2 cellular contexts compared by ENCODE assay signal in the genomic region with DNA sequence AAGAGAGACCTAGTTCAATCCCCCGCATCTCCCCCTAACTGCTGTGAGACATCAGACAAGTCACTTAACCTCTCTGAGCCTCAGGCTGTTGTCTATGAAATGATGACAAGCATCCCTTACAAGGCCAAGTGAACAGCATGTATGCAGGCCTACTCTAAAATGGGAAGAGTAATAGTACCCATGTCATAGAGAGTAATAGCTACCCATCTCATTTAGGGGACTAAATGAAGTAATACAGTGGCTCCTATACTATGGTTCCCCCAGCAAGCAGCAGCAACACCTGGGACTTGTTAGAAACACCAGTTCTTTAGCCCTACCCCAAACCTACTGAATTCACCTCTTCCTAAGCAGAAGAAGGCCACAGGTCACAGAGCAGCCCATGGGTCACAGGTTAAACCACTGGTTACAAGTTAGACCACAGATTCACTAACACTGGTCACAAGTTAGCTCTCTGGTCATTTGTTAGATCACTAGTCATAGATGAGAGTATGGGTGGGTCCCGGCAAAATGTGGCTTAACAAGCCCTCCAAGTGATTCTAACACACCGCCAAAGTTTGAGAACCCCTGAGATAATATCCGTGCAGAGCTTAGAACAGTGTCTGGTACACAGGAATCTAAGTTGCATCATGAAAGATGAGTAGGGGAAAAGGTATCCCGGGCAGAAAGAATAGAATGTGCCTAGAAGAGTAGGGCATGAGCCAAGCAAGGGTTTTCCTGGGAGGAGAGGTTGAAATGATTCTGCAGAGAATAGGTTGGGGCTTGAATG.
TF ChIP-seq lines count a peak whose summit lies in the region.

No MANE protein-coding gene starts in this region.

TF ChIP-seq in A549, 52 proteins besides CTCF, POLR2A, EP300 and RAD21:
- TF ChIP-seq HOXB13 (CRISPR knock-in tag; IDR thresholded peaks at IDR 0.05; ENCODE audit: low read depth) (no peak), MAZ (IDR thresholded peaks at IDR 0.05; ENCODE audit: borderline replicate concordance, low read depth, low read length) (no peak), KDM1A (IDR thresholded peaks at IDR 0.05; ENCODE audit: low read depth) (no peak), JUNB (IDR thresholded peaks at IDR 0.05) (no peak), PBX3 (IDR thresholded peaks at IDR 0.05) (no peak), SMC3 (IDR thresholded peaks at IDR 0.05) (no peak)

TF ChIP-seq in HepG2, 621 proteins besides CTCF, POLR2A, EP300 and RAD21:
- no peak for TF ChIP-seq ELF3 (CRISPR knock-in tag; IDR thresholded peaks at IDR 0.05)
- TF ChIP-seq, protein P1, sequence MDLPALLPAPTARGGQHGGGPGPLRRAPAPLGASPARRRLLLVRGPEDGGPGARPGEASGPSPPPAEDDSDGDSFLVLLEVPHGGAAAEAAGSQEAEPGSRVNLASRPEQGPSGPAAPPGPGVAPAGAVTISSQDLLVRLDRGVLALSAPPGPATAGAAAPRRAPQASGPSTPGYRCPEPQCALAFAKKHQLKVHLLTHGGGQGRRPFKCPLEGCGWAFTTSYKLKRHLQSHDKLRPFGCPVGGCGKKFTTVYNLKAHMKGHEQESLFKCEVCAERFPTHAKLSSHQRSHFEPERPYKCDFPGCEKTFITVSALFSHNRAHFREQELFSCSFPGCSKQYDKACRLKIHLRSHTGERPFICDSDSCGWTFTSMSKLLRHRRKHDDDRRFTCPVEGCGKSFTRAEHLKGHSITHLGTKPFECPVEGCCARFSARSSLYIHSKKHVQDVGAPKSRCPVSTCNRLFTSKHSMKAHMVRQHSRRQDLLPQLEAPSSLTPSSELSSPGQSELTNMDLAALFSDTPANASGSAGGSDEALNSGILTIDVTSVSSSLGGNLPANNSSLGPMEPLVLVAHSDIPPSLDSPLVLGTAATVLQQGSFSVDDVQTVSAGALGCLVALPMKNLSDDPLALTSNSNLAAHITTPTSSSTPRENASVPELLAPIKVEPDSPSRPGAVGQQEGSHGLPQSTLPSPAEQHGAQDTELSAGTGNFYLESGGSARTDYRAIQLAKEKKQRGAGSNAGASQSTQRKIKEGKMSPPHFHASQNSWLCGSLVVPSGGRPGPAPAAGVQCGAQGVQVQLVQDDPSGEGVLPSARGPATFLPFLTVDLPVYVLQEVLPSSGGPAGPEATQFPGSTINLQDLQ (CRISPR knock-in tag; IDR thresholded peaks at IDR 0.05) = no peak
- no peak for TF ChIP-seq ZFAT (CRISPR knock-in tag; conservative IDR thresholded peaks at IDR 0.05)
- TF ChIP-seq ARNTL (CRISPR knock-in tag; IDR thresholded peaks at IDR 0.05) = no peak
- TF ChIP-seq NFE2 (CRISPR knock-in tag; IDR thresholded peaks at IDR 0.05) = no peak
- no peak for TF ChIP-seq AFF4 (CRISPR knock-in tag; IDR thresholded peaks at IDR 0.05)
- no peak for TF ChIP-seq ZNF281 (CRISPR knock-in tag; IDR thresholded peaks at IDR 0.05; ENCODE audit: borderline replicate concordance)
- TF ChIP-seq, protein P2, sequence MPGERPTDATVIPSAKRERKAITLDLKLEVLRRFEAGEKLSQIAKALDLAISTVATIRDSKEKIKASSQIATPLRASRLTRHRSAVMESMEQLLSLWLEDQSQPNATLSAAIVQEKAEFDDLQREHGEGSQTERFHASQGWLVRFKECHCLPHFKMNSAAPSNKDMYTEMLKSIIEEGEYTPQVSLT (CRISPR knock-in tag; IDR thresholded peaks at IDR 0.05; ENCODE audit: borderline replicate concordance, low read depth) = no peak
- no peak for TF ChIP-seq NAIF1 (CRISPR knock-in tag; IDR thresholded peaks at IDR 0.05; ENCODE audit: borderline replicate concordance)
- no peak for TF ChIP-seq ZNF747 (CRISPR knock-in tag; IDR thresholded peaks at IDR 0.05; ENCODE audit: borderline replicate concordance)
- TF ChIP-seq MEIS1 (CRISPR knock-in tag; IDR thresholded peaks at IDR 0.05; ENCODE audit: borderline replicate concordance) = no peak
- TF ChIP-seq ZNF746 (CRISPR knock-in tag; IDR thresholded peaks at IDR 0.05) = no peak
- TF ChIP-seq TRIM24 (CRISPR knock-in tag; IDR thresholded peaks at IDR 0.05) = no peak
- no peak for TF ChIP-seq ZNF510 (CRISPR knock-in tag; IDR thresholded peaks at IDR 0.05; ENCODE audit: low read depth)
- TF ChIP-seq ATF1 (CRISPR knock-in tag; IDR thresholded peaks at IDR 0.05) = no peak
- TF ChIP-seq HOXA3 (CRISPR knock-in tag; IDR thresholded peaks at IDR 0.05) = no peak
- no peak for TF ChIP-seq RARG (CRISPR knock-in tag; IDR thresholded peaks at IDR 0.05; ENCODE audit: low read depth)
- TF ChIP-seq ZC3H4 (CRISPR knock-in tag; IDR thresholded peaks at IDR 0.05; ENCODE audit: borderline replicate concordance) = no peak
- TF ChIP-seq SUZ12 (IDR thresholded peaks at IDR 0.05; ENCODE audit: low read depth, low read length) = no peak
